Comparison of ENCODE assay signal across 11 cellular contexts in the genomic region with DNA sequence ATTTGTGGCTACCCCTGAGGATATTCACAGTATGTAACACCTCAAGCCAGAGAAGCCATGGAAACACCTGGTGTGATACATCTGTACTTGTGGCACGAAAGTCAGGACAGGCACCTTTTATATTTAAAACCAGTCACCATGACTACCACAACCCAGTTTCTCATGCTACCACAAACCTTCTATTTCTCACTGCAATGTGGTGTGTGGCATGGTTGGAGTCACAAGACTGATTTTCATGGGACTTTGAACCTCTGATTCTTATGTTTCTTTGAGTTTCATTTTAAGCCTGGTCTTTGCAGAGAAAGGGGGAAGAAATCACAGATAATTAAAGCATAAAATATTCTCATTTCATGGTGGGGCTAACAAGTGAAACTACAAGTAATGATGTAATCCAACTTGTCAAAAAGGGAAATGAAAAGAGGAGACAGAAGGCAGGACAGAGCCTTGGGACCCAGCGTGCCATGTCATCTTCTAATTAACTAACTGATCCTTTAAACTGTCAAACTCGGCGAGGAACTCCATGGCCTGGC.
A peak's percentile ranks its signal among the peaks of the same experiment; 100 is the strongest.
DNase-seq lines count a peak whose midpoint lies in the region; ATAC-seq, FAIRE-seq and TF ChIP-seq lines count a peak whose summit lies in the region.
"Had no signal": no experiment of that assay in that cellular context is flagged by ENCODE, and none has a peak within 500 bp of the region (broad histone marks: within the 10 kb centered on the region; RNA-seq: fewer than 3 reads in every experiment).

No MANE protein-coding gene starts in this region.

- intact Hi-C loops in Right ventricle myocardium superior (cut with DNase I) = no loop called here
- intact Hi-C loops in transverse colon (cut with DNase I; ENCODE audit: low total_unique reads) = no loop called here

- in situ Hi-C loops in transverse colon (cut with MboI; ENCODE audit: low pct_ligation_motif_present in 1 of 4, low pct_unique_long_range_greater_than_20kb in 1 of 4, low sequenced_read_pairs in 3 of 4) = loop anchor here in 1 of 4 donors (25.0 kb wide), 1 partner anchor 337 kb away; no protein-coding TSS in a partner anchor

- TF ChIP-seq CTCF in VCaP (conservative IDR thresholded peaks at IDR 0.05) (no peak), transverse colon (IDR thresholded peaks at IDR 0.05) (no peak)

- H3K9me3 ChIP-seq in transverse colon = no peaks in the 10 kb centered on the region

- no peak for TF ChIP-seq EP300 in transverse colon (IDR thresholded peaks at IDR 0.05; ENCODE audit: low read depth)

- DNase-seq in GM18507 (ENCODE audit: extremely low spot score, insufficient read length, low read depth) (peak; percentile 29), Right ventricle myocardium superior (no peak), glomerular visceral epithelial cell (ENCODE audit: extremely low spot score) (no peak), transverse colon (no peak), amniotic stem cell (lab: John Stamatoyannopoulos, UW) (no peak)
- DNase-seq: NCI-H69 had no signal

- H3K27ac ChIP-seq in VCaP (0 out of 2 replicates have a peak overlapping the region, but pooled peaks have one; percentile 82), transverse colon (no peak overlapping the region)
- H3K27ac ChIP-seq: parathyroid adenoma had no signal

- H3K27me3 ChIP-seq in transverse colon = no peaks in the 10 kb centered on the region

- TF ChIP-seq POLR2A in transverse colon (IDR thresholded peaks at IDR 0.05) = no peak

- ATAC-seq in GM21447 (IDR thresholded peaks at IDR 0.05; ENCODE audit: unreplicated experiment) (peak; percentile 90), HG03139 (IDR thresholded peaks at IDR 0.05; ENCODE audit: unreplicated experiment) (peak; percentile 87), Right ventricle myocardium superior (ENCODE audit: poor library complexity) (no peak)

- 46 to 71% methylated on average over 4 of the region's 4 CpGs for WGBS in transverse colon (ENCODE audit: low coverage in 1 of 2), 2 donors

- H3K4me3 ChIP-seq in transverse colon = no peak overlapping the region

- peaks cover 0 to 15% (median 4%) of the 10 kb centered on the region in 4 donors for H3K4me1 ChIP-seq in transverse colon
- H3K4me1 ChIP-seq: parathyroid adenoma had no signal

- peak; percentile 98 for FAIRE-seq in GM18507 (lab: Jason Lieb, UNC)
- FAIRE-seq: HTR-8/SVneo had no signal

- H3K36me3 ChIP-seq in transverse colon = no peaks in the 10 kb centered on the region
